ENCODE assay signal across 8 cellular contexts in the genomic region with DNA sequence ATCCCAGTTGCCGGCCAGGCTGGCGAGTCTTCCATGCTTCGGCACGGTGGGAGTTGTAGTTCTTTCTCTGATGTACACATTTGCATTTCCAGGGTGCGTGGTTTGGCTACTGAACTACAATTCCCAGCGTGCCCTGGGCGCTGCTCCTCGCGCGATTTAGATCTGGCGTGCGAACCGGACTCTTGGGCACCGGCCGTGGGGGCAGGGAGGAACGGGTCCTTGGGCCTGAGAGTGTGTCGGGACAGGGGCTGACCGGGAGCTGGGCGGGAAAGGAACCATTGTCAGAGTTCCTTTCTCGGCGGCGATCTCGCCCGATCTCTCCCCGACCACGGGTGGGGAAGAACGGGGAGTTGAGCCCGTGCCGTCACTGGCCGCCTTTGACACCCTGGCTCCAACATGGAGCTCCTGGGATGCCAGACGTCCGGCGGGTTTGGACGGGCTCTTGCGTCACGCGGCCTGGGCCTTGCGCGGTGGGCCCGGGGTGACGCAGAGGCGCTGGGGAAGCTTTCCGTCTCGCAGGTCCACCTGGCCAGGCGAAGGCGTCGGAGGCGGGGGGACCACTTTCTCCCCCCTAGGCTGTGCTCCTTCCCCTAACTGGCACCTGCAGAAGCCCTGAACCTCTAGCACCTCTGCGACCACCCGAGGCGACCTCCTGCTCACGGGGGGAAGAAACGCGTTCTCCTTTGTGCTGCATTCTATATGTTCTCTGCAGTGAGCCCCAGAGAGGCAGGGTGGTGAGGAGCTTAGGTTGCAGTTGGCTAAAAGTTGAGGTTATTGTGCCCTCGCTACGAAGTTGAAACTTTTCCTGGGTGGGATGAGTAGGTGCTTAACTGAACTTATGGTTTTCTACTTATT. TPM values are rescaled to one million over a fixed set of nuclear protein-coding genes. Genes with fewer than 3 reads are reported as not detected.
DNase-seq lines count a peak whose midpoint lies in the region; ATAC-seq and TF ChIP-seq lines count a peak whose summit lies in the region.

No MANE protein-coding gene starts in this region.

- H3K36me3 ChIP-seq in Caco-2 (ENCODE audit: control insufficient read depth, insufficient read depth, low read length) (no peaks in the 10 kb centered on the region), HUES48 (ENCODE audit: control insufficient read depth, insufficient read depth, low read length) (peaks cover 12% of the 10 kb centered on the region), endocrine pancreas (ENCODE audit: control insufficient read depth, insufficient read depth, low read length) (no peaks in the 10 kb centered on the region), mesenchymal stem cell (ENCODE audit: control insufficient read depth in 1 of 2, insufficient read depth in 2 of 2, low read depth in 1 of 2, low read length in 2 of 2) (peaks cover 0 to 8% of the 10 kb centered on the region in 2 experiments)

- H3K4me2 ChIP-seq in mesenchymal stem cell (ENCODE audit: low read length, poor library complexity, severe bottlenecking), result peak overlapping the region; percentile 64

- peak overlapping the region; percentile 91 for H3K9ac ChIP-seq in HUES48 (ENCODE audit: low read depth, low read length)
- H3K9ac ChIP-seq in endocrine pancreas (ENCODE audit: control insufficient read depth, insufficient read depth, low read length), result peak overlapping the region; percentile 99
- H3K9ac ChIP-seq in mesenchymal stem cell (ENCODE audit: low read length), result peak overlapping the region; percentile 99

- H4K91ac ChIP-seq in mesenchymal stem cell (ENCODE audit: low read length), result no peak overlapping the region

- no peak overlapping the region for H3K23ac ChIP-seq in mesenchymal stem cell (ENCODE audit: low read length in 2 of 2)

- intact Hi-C loops in Caco-2 (cut with micrococcal nuclease; ENCODE audit: unreplicated experiment), result loop anchor here (1.0 to 5.0 kb wide), 3 partner anchors 28 to 889 kb away; partner anchors contain the start of gene IMMP2L

- H3K4me3 ChIP-seq in Caco-2 (ENCODE audit: low read depth, low read length) (peak overlapping the region; percentile 82), HUES48 (ENCODE audit: low read depth, low read length) (peak overlapping the region; percentile 96), endocrine pancreas (ENCODE audit: control insufficient read depth, insufficient read depth, low read length) (peak overlapping the region; percentile 98), mesenchymal stem cell (ENCODE audit: insufficient read depth in 1 of 2, low read depth in 1 of 2, low read length in 2 of 2) (peak overlapping the region; percentile 95 to 96)

- no peak for TF ChIP-seq CTCF in Caco-2 (IDR thresholded peaks at IDR 0.05; ENCODE audit: insufficient read depth in 1 of 2, low read depth in 1 of 2, low read length in 1 of 2, severe bottlenecking in 1 of 2, unreplicated experiment in 1 of 2)

- peak overlapping the region; percentile 97 for H3K27ac ChIP-seq in HUES48 (ENCODE audit: low read depth, low read length)
- H3K27ac ChIP-seq in mesenchymal stem cell (ENCODE audit: low read length, poor library complexity, severe bottlenecking), result peak overlapping the region; percentile 59

- H3K4ac ChIP-seq in mesenchymal stem cell (ENCODE audit: low read depth in 1 of 2, low read length in 2 of 2), result peak overlapping the region; percentile 40 to 99

- POLR2A ChIA-PET in Caco-2 (lab: Charles Lee), result interaction anchor here (0.5 to 2.1 kb wide), 8 partner anchors 13 to 701 kb away, joined by 3 to 11 read pairs (median 4); a partner anchor contains a TSS

- no peaks in the 10 kb centered on the region for H3K27me3 Mint-ChIP-seq in Caco-2 (ENCODE audit: insufficient read depth, unreplicated experiment)

- H2BK120ac ChIP-seq in mesenchymal stem cell (ENCODE audit: low read depth, low read length), result no peak overlapping the region

- BruUV-seq in Caco-2 (replicated peaks; lab: Mats Ljungman, UMichigan), result no TSS peak

- H2BK5ac ChIP-seq in mesenchymal stem cell (ENCODE audit: low read depth, low read length, poor library complexity, severe bottlenecking), result no peak overlapping the region

- H2BK15ac ChIP-seq in mesenchymal stem cell (ENCODE audit: low read depth, poor library complexity, severe bottlenecking), result peak overlapping the region; percentile 74

- H3K4me1 Mint-ChIP-seq in Caco-2 (ENCODE audit: low read depth, unreplicated experiment), result peaks cover 30% of the 10 kb centered on the region

- CTCF ChIA-PET in Caco-2 (lab: Charles Lee), result interaction anchor here (1.0 to 1.4 kb wide), 2 partner anchors 14 to 31 kb away, joined by 3 to 4 read pairs; no protein-coding TSS in a partner anchor

- peak overlapping the region; percentile 98 for H3K27ac Mint-ChIP-seq in Caco-2 (ENCODE audit: unreplicated experiment)

- H3K4me1 ChIP-seq in Caco-2 (peaks cover 9% of the 10 kb centered on the region), HUES48 (ENCODE audit: control insufficient read depth, insufficient read depth, low read length) (peaks cover 23% of the 10 kb centered on the region), endocrine pancreas (ENCODE audit: control insufficient read depth, insufficient read depth, low read length) (peaks cover 15% of the 10 kb centered on the region), mesenchymal stem cell (ENCODE audit: control insufficient read depth, insufficient read depth, low read depth, low read length) (peaks cover 3% of the 10 kb centered on the region)

- peak overlapping the region; percentile 92 to 100 for H3K18ac ChIP-seq in mesenchymal stem cell (ENCODE audit: low read depth in 1 of 2, low read length in 2 of 2)

- peak overlapping the region; percentile 95 for H3K4me3 Mint-ChIP-seq in Caco-2 (ENCODE audit: unreplicated experiment)

- H3K79me1 ChIP-seq in mesenchymal stem cell (replicated peaks; ENCODE audit: low read length, poor library complexity, severe bottlenecking), result no peaks in the 10 kb centered on the region

- H4K8ac ChIP-seq in mesenchymal stem cell (ENCODE audit: low read length), result peak overlapping the region; percentile 50

- H2BK12ac ChIP-seq in mesenchymal stem cell (ENCODE audit: low read length in 2 of 2), result no peak overlapping the region

- H3K9me3 Mint-ChIP-seq in Caco-2 (ENCODE audit: unreplicated experiment), result no peaks in the 10 kb centered on the region

- no peak overlapping the region for H2AK5ac ChIP-seq in mesenchymal stem cell (ENCODE audit: low read length, severe bottlenecking)

- ATAC-seq in GM21447 (IDR thresholded peaks at IDR 0.05; ENCODE audit: unreplicated experiment), result peak; percentile 83

- peaks cover 38% of the 10 kb centered on the region for H3K36me3 Mint-ChIP-seq in Caco-2 (ENCODE audit: insufficient read depth, unreplicated experiment)

- peak overlapping the region; percentile 89 for H2AFZ ChIP-seq in mesenchymal stem cell (ENCODE audit: low read depth, low read length)

- no peaks in the 10 kb centered on the region for H3K27me3 ChIP-seq in Caco-2 (replicated peaks; ENCODE audit: control insufficient read depth, insufficient read depth, low read length)
- H3K27me3 ChIP-seq in HUES48 (ENCODE audit: control insufficient read depth, insufficient read depth, low read length), result no peaks in the 10 kb centered on the region
- H3K27me3 ChIP-seq in endocrine pancreas (ENCODE audit: control insufficient read depth, insufficient read depth, low read length), result no peaks in the 10 kb centered on the region
- H3K27me3 ChIP-seq in mesenchymal stem cell (ENCODE audit: control insufficient read depth in 1 of 2, insufficient read depth in 1 of 2, low read length in 2 of 2), result no peaks in the 10 kb centered on the region

- H3K9me3 ChIP-seq in Caco-2, result no peaks in the 10 kb centered on the region
- no peaks in the 10 kb centered on the region for H3K9me3 ChIP-seq in HUES48 (ENCODE audit: control insufficient read depth, insufficient read depth, low read length)
- no peaks in the 10 kb centered on the region for H3K9me3 ChIP-seq in endocrine pancreas (ENCODE audit: control insufficient read depth, low read length)
- no peaks in the 10 kb centered on the region for H3K9me3 ChIP-seq in mesenchymal stem cell (ENCODE audit: control insufficient read depth, low read length)

- WGBS in mesenchymal stem cell, result under 1% methylated on average over 50 of the region's 56 CpGs

- H3K14ac ChIP-seq in mesenchymal stem cell (ENCODE audit: low read length in 2 of 2), result peak overlapping the region in 1 of 2 experiments; percentile 99

- DNase-seq in Caco-2, result peak; percentile 94 to 95
- peak; percentile 73 for DNase-seq in NOMO-1 treated with dmso at 0.1 percent for 144 hours (lab: John Stamatoyannopoulos, UW; ENCODE audit: unreplicated experiment)
- DNase-seq in activated CD8-positive, alpha-beta memory T cell treated with anti-CD3 and anti-CD28 coated beads, Interleukin-2, amount 50 U/mL, for 24 hours (ENCODE audit: extremely low read depth), result peak; percentile 63
- DNase-seq in mesenchymal stem cell, result peak; percentile 98
- peak; percentile 68 for DNase-seq in stimulated activated CD8-positive, alpha-beta memory T cell treated with anti-CD3 and anti-CD28 coated beads, Interleukin-12 subunit alpha, Interleukin-12 subunit beta, amount 100 ng/mL, for 1 hour (ENCODE audit: low read depth)

RNA-seq across cellular contexts. Expression of gene IFRD1, which starts 0.8 kb away (rescaled TPM):
- total RNA-seq in Caco-2 (2022), result 78.8 and 83.2 TPM in 2 replicates
- polyA plus RNA-seq in mesenchymal stem cell (2013, experiment 1 of 2), result 25.6 TPM
- polyA plus RNA-seq in mesenchymal stem cell (2013, experiment 2 of 2), result 26.0 TPM

RNA-seq across cellular contexts. Expression of gene LSMEM1, which starts 29.8 kb away (rescaled TPM):
- 2.0 TPM in 2 replicates for total RNA-seq in Caco-2 (2022)
- 0.50 TPM for polyA plus RNA-seq in mesenchymal stem cell (2013, experiment 1 of 2)
- 1.0 TPM for polyA plus RNA-seq in mesenchymal stem cell (2013, experiment 2 of 2)

Comparison
In these comparisons a context has a peak if more than half of its experiments do, and no peak if none do; other contexts are left out.
1. Peak in every context shown above with its lines: DNase-seq, ATAC-seq, H3K4me3 ChIP-seq and H3K27ac ChIP-seq.